ENCODE assay signal across 8 cellular contexts in genomic region chr16:65121870-65122723, GRCh38. TPM values are rescaled to one million over a fixed set of nuclear protein-coding genes. Genes with fewer than 3 reads are reported as not detected.
DNase-seq lines count a peak whose midpoint lies in the region; ATAC-seq lines count a peak whose summit lies in the region.

TSS of gene CDH11 (minus strand) at chr16:65122063. CDS start at chr16:65004869, 117,194 bp downstream.

- H3K4me1 Mint-ChIP-seq in natural killer cell treated with Interleukin-12 subunit alpha and Interleukin-12 subunit beta and Interleukin-15 and Interleukin-18, amount 100 ng/mL, for 72 hours (ENCODE audit: low read depth in 2 of 2): no peaks in the 10 kb centered on the region
- no peaks in the 10 kb centered on the region for H3K4me1 Mint-ChIP-seq in activated T-cell treated with anti-CD3 and anti-CD28 coated beads, Interleukin-2, amount 50 U/mL, for 4 hours (ENCODE audit: low read depth)
- H3K4me1 Mint-ChIP-seq in activated CD4-positive, alpha-beta T cell treated with anti-CD3 and anti-CD28 coated beads, Interleukin-2, amount 10 ng/mL, durations not matched to agents 24 days and 14 days: no peaks in the 10 kb centered on the region

- no peak within 1 kb of the TSS for H3K4me3 Mint-ChIP-seq in natural killer cell treated with Interleukin-12 subunit alpha and Interleukin-12 subunit beta and Interleukin-15 and Interleukin-18, amount 100 ng/mL, for 72 hours
- H3K4me3 Mint-ChIP-seq in activated T-cell treated with anti-CD3 and anti-CD28 coated beads, Interleukin-2, amount 50 U/mL, for 4 hours: no peak within 1 kb of the TSS
- no peak within 1 kb of the TSS for H3K4me3 Mint-ChIP-seq in activated CD4-positive, alpha-beta T cell treated with anti-CD3 and anti-CD28 coated beads, Interleukin-2, amount 10 ng/mL, durations not matched to agents 24 days and 14 days

- H3K27ac ChIP-seq in angular gyrus (ENCODE audit: low read depth, low read length): peak within 1 kb of the TSS; percentile 78

- intact Hi-C loops in activated CD4-positive, alpha-beta T cell treated with anti-CD3 and anti-CD28 coated beads, Interleukin-2, amount 10 ng/mL, durations not matched to agents 24 days and 14 days (cut with micrococcal nuclease): loop anchor here (10.0 kb wide), 2 partner anchors 957 to 1153 kb away; no protein-coding TSS in a partner anchor

- DNase-seq in ELF-1 (ENCODE audit: low read depth, low spot score): peak; percentile 67
- peak; percentile 82 for DNase-seq in hepatic stellate cell (ENCODE audit: low spot score)
- peak; percentile 68 for DNase-seq in putamen (ENCODE audit: low spot score)
- DNase-seq in natural killer cell treated with Interleukin-12 subunit alpha and Interleukin-12 subunit beta and Interleukin-15 and Interleukin-18, amount 100 ng/mL, for 72 hours (ENCODE audit: low spot score): no peak
- DNase-seq in activated T-cell treated with anti-CD3 and anti-CD28 coated beads, Interleukin-2, amount 50 U/mL, for 4 hours: no peak
- no peak for DNase-seq in activated CD4-positive, alpha-beta T cell treated with anti-CD3 and anti-CD28 coated beads, Interleukin-2, amount 10 ng/mL, durations not matched to agents 24 days and 14 days
- no peak for DNase-seq in NCI-H2029 treated with DMSO at 0.1 percent for 48 hours (lab: John Stamatoyannopoulos, UW)

- no peaks in the 10 kb centered on the region for H3K36me3 Mint-ChIP-seq in natural killer cell treated with Interleukin-12 subunit alpha and Interleukin-12 subunit beta and Interleukin-15 and Interleukin-18, amount 100 ng/mL, for 72 hours
- H3K36me3 Mint-ChIP-seq in activated T-cell treated with anti-CD3 and anti-CD28 coated beads, Interleukin-2, amount 50 U/mL, for 4 hours (ENCODE audit: insufficient read depth): no peaks in the 10 kb centered on the region
- no peaks in the 10 kb centered on the region for H3K36me3 Mint-ChIP-seq in activated CD4-positive, alpha-beta T cell treated with anti-CD3 and anti-CD28 coated beads, Interleukin-2, amount 10 ng/mL, durations not matched to agents 24 days and 14 days (ENCODE audit: low read depth)

- H3K27me3 Mint-ChIP-seq in natural killer cell treated with Interleukin-12 subunit alpha and Interleukin-12 subunit beta and Interleukin-15 and Interleukin-18, amount 100 ng/mL, for 72 hours: peaks cover 16 to 19% of the 10 kb centered on the region in 2 donors
- H3K27me3 Mint-ChIP-seq in activated T-cell treated with anti-CD3 and anti-CD28 coated beads, Interleukin-2, amount 50 U/mL, for 4 hours (ENCODE audit: low read depth): peaks cover 40% of the 10 kb centered on the region
- H3K27me3 Mint-ChIP-seq in activated CD4-positive, alpha-beta T cell treated with anti-CD3 and anti-CD28 coated beads, Interleukin-2, amount 10 ng/mL, durations not matched to agents 24 days and 14 days: peaks cover 40% of the 10 kb centered on the region

- no peak for ATAC-seq in natural killer cell treated with Interleukin-12 subunit alpha and Interleukin-12 subunit beta and Interleukin-15 and Interleukin-18, amount 100 ng/mL, for 72 hours
- no peak for ATAC-seq in activated T-cell treated with anti-CD3 and anti-CD28 coated beads, Interleukin-2, amount 50 U/mL, for 4 hours

- no peaks in the 10 kb centered on the region for H3K9me3 Mint-ChIP-seq in natural killer cell treated with Interleukin-12 subunit alpha and Interleukin-12 subunit beta and Interleukin-15 and Interleukin-18, amount 100 ng/mL, for 72 hours
- H3K9me3 Mint-ChIP-seq in activated T-cell treated with anti-CD3 and anti-CD28 coated beads, Interleukin-2, amount 50 U/mL, for 4 hours: no peaks in the 10 kb centered on the region
- no peaks in the 10 kb centered on the region for H3K9me3 Mint-ChIP-seq in activated CD4-positive, alpha-beta T cell treated with anti-CD3 and anti-CD28 coated beads, Interleukin-2, amount 10 ng/mL, durations not matched to agents 24 days and 14 days

- no peak within 1 kb of the TSS for H3K27ac Mint-ChIP-seq in natural killer cell treated with Interleukin-12 subunit alpha and Interleukin-12 subunit beta and Interleukin-15 and Interleukin-18, amount 100 ng/mL, for 72 hours
- no peak within 1 kb of the TSS for H3K27ac Mint-ChIP-seq in activated CD4-positive, alpha-beta T cell treated with anti-CD3 and anti-CD28 coated beads, Interleukin-2, amount 10 ng/mL, durations not matched to agents 24 days and 14 days

RNA-seq across cellular contexts. Expression of gene CDH11, which starts in this region (rescaled TPM):
- total RNA-seq in natural killer cell treated with Interleukin-12 subunit alpha and Interleukin-12 subunit beta and Interleukin-15 and Interleukin-18, amount 100 ng/mL, for 72 hours: not detected
- total RNA-seq in activated T-cell treated with anti-CD3 and anti-CD28 coated beads, Interleukin-2, amount 50 U/mL, for 4 hours: under 1 TPM; 0.10 to 0.66 (median 0.35) TPM
- not detected in 2 replicates for total RNA-seq in activated CD4-positive, alpha-beta T cell treated with anti-CD3 and anti-CD28 coated beads, Interleukin-2, amount 10 ng/mL, durations not matched to agents 24 days and 14 days

Comparison
In these comparisons a context has a peak if more than half of its experiments do, and no peak if none do; other contexts are left out.
1. DNase-seq: peak in ELF-1 (single experiment), hepatic stellate cell (single experiment) and putamen (single experiment); none in natural killer cell treated with Interleukin-12 subunit alpha and Interleukin-12 subunit beta and Interleukin-15 and Interleukin-18, amount 100 ng/mL, for 72 hours (single experiment), activated T-cell treated with anti-CD3 and anti-CD28 coated beads, Interleukin-2, amount 50 U/mL, for 4 hours (single experiment), activated CD4-positive, alpha-beta T cell treated with anti-CD3 and anti-CD28 coated beads, Interleukin-2, amount 10 ng/mL, durations not matched to agents 24 days and 14 days (single experiment) and NCI-H2029 treated with DMSO at 0.1 percent for 48 hours (single experiment).